ENCODE assay signal across 12 cellular contexts in genomic region chr5:157189223-157189622, GRCh38. TPM values are rescaled to one million over a fixed set of nuclear protein-coding genes. Genes with fewer than 3 reads are reported as not detected.
DNase-seq lines count a peak whose midpoint lies in the region; ATAC-seq and FAIRE-seq lines count a peak whose summit lies in the region.
"Had no signal": no experiment of that assay in that cellular context is flagged by ENCODE, and none has a peak within 500 bp of the region (broad histone marks: within the 10 kb centered on the region; RNA-seq: fewer than 3 reads in every experiment).

No MANE protein-coding gene starts in this region.

- DNase-seq in immature natural killer cell (no peak), epidermal melanocyte (ENCODE audit: insufficient read length, low spot score) (no peak), GM19239 (ENCODE audit: insufficient read length, low spot score) (no peak), NCI-H524 treated with DMSO at 0.1 percent for 48 hours (lab: John Stamatoyannopoulos, UW) (no peak)
- DNase-seq: heart right ventricle; NCI-H748 treated with DMSO at 0.1 percent for 48 hours; stimulated activated naive B cell treated with anti-CD40 and anti-IgM and Interleukin-4, amounts not matched to agents 10 μg/mL and 1 μg/mL and 100 μg/mL, for 72 hours had no signal

- no peaks in the 10 kb centered on the region for H3K9me3 Mint-ChIP-seq in immature natural killer cell

- peak overlapping the region; percentile 8 to 85 (median 34) for H3K4me3 Mint-ChIP-seq in immature natural killer cell
- H3K4me3 Mint-ChIP-seq: stimulated activated naive B cell treated with anti-CD40 and anti-IgM and Interleukin-4, amounts not matched to agents 10 μg/mL and 1 μg/mL and 100 μg/mL, for 72 hours had no signal

- H3K27ac Mint-ChIP-seq in immature natural killer cell: peak overlapping the region; percentile 64 to 90 (median 78)
- H3K27ac Mint-ChIP-seq: stimulated activated naive B cell treated with anti-CD40 and anti-IgM and Interleukin-4, amounts not matched to agents 10 μg/mL and 1 μg/mL and 100 μg/mL, for 72 hours had no signal

- peaks cover 25 to 31% (median 25%) of the 10 kb centered on the region in 3 donors for H3K36me3 Mint-ChIP-seq in immature natural killer cell
- H3K36me3 Mint-ChIP-seq: stimulated activated naive B cell treated with anti-CD40 and anti-IgM and Interleukin-4, amounts not matched to agents 10 μg/mL and 1 μg/mL and 100 μg/mL, for 72 hours had no signal

- ATAC-seq in GM18519 (IDR thresholded peaks at IDR 0.05; ENCODE audit: low FRiP score, unreplicated experiment): peak; percentile 66
- ATAC-seq in GM21529 (IDR thresholded peaks at IDR 0.05; ENCODE audit: unreplicated experiment): peak; percentile 87
- ATAC-seq in HG03521 (IDR thresholded peaks at IDR 0.05; ENCODE audit: unreplicated experiment): peak; percentile 56
- no peak for ATAC-seq in GM19397 (IDR thresholded peaks at IDR 0.05; ENCODE audit: unreplicated experiment)
- ATAC-seq: heart right ventricle; stimulated activated naive B cell treated with anti-CD40 and anti-IgM and Interleukin-4, amounts not matched to agents 10 μg/mL and 1 μg/mL and 100 μg/mL, for 72 hours had no signal

- peaks cover 0 to 7% (median 0%) of the 10 kb centered on the region in 3 donors for H3K27me3 Mint-ChIP-seq in immature natural killer cell (ENCODE audit: low read depth in 3 of 3)

- peaks cover 92 to 96% of the 10 kb centered on the region in 2 donors for H3K4me1 Mint-ChIP-seq in immature natural killer cell
- H3K4me1 Mint-ChIP-seq: stimulated activated naive B cell treated with anti-CD40 and anti-IgM and Interleukin-4, amounts not matched to agents 10 μg/mL and 1 μg/mL and 100 μg/mL, for 72 hours had no signal

- no peak for FAIRE-seq in GM19239 (lab: Jason Lieb, UNC)
- FAIRE-seq: D721Med had no signal

RNA-seq across cellular contexts. Expression of gene ITK, which starts 8.6 kb away (rescaled TPM):
- 10 to 100 TPM; 38.5 to 71.9 (median 54.6) TPM for polyA plus RNA-seq in immature natural killer cell

RNA-seq across cellular contexts. Expression of gene GARIN3, which starts 23.2 kb away (rescaled TPM):
- polyA plus RNA-seq in immature natural killer cell: not detected
- polyA plus RNA-seq: heart right ventricle had no signal

RNA-seq across cellular contexts. Expression of gene MED7, which starts 46.6 kb away (rescaled TPM):
- polyA plus RNA-seq in immature natural killer cell: 10 to 100 TPM; 14.6 to 17.9 (median 16.7) TPM
